Comparison of ENCODE assay signal across 16 cellular contexts in the genomic region with DNA sequence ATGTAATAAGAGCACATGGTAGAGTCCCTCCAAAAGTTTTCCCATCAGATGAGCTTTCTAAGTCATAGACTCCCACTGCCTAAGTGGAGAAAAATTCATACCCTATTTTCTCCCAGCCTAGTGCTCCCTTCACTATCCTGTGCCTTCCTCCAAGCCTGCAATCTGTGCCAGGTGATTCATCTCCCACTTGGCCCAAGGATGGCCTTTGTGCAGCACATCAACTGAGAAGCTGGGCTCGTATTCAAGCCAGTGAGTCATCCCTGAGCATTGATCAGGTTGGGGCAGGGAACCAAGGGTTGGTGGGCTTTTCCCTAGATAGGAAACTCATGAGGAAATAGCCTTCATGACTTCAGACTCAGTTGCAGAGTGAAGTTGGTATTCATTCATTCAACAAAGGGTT.
DNase-seq lines count a peak whose midpoint lies in the region; TF ChIP-seq lines count a peak whose summit lies in the region.
"Had no signal": no experiment of that assay in that cellular context is flagged by ENCODE, and none has a peak within 500 bp of the region (broad histone marks: within the 10 kb centered on the region; RNA-seq: fewer than 3 reads in every experiment).

No MANE protein-coding gene starts in this region.

- H3K4me3 ChIP-seq in cardiac fibroblast (replicated peaks in 1 of 2; ENCODE audit: low read depth in 2 of 2, low read length in 2 of 2): no peak overlapping the region
- H3K4me3 ChIP-seq: upper lobe of left lung had no signal

- intact Hi-C loops in activated T-helper 1 cell treated with anti-CD3 and anti-CD28 coated beads, Interleukin-12 subunit alpha, Interleukin-12 subunit beta, Interleukin-2, Interleukin-4 antibody, amounts not matched to agents 30 ng/mL and 10 ng/mL and 1 ng/mL, durations not matched to agents 14 hours and 24 hours and 36 hours (cut with micrococcal nuclease): no loop called here

- H3K27ac Mint-ChIP-seq in mesothelial cell of epicardium: no peak overlapping the region
- H3K27ac Mint-ChIP-seq in activated T-helper 1 cell treated with anti-CD3 and anti-CD28 coated beads, Interleukin-12 subunit alpha, Interleukin-12 subunit beta, Interleukin-2, Interleukin-4 antibody, amounts not matched to agents 30 ng/mL and 10 ng/mL and 1 ng/mL, durations not matched to agents 14 hours and 24 hours and 36 hours: no peak overlapping the region
- H3K27ac Mint-ChIP-seq: activated CD4-positive, alpha-beta memory T cell treated with anti-CD3 and anti-CD28 coated beads for 36 hours had no signal

- H3K36me3 Mint-ChIP-seq in mesothelial cell of epicardium: peaks cover 9% of the 10 kb centered on the region
- H3K36me3 Mint-ChIP-seq in activated T-helper 1 cell treated with anti-CD3 and anti-CD28 coated beads, Interleukin-12 subunit alpha, Interleukin-12 subunit beta, Interleukin-2, Interleukin-4 antibody, amounts not matched to agents 30 ng/mL and 10 ng/mL and 1 ng/mL, durations not matched to agents 14 hours and 24 hours and 36 hours (ENCODE audit: low read depth): no peaks in the 10 kb centered on the region

- no peak overlapping the region for H3K4me3 Mint-ChIP-seq in mesothelial cell of epicardium
- no peak overlapping the region for H3K4me3 Mint-ChIP-seq in activated T-helper 1 cell treated with anti-CD3 and anti-CD28 coated beads, Interleukin-12 subunit alpha, Interleukin-12 subunit beta, Interleukin-2, Interleukin-4 antibody, amounts not matched to agents 30 ng/mL and 10 ng/mL and 1 ng/mL, durations not matched to agents 14 hours and 24 hours and 36 hours
- H3K4me3 Mint-ChIP-seq: activated CD4-positive, alpha-beta memory T cell treated with anti-CD3 and anti-CD28 coated beads for 36 hours had no signal

- TF ChIP-seq CTCF in cardiac fibroblast (IDR thresholded peaks at IDR 0.05; ENCODE audit: low read depth, low read length): no peak
- TF ChIP-seq CTCF in mesothelial cell of epicardium (IDR thresholded peaks at IDR 0.05; ENCODE audit: unreplicated experiment): no peak

- H3K4me1 Mint-ChIP-seq in mesothelial cell of epicardium: no peaks in the 10 kb centered on the region
- H3K4me1 Mint-ChIP-seq in activated T-helper 1 cell treated with anti-CD3 and anti-CD28 coated beads, Interleukin-12 subunit alpha, Interleukin-12 subunit beta, Interleukin-2, Interleukin-4 antibody, amounts not matched to agents 30 ng/mL and 10 ng/mL and 1 ng/mL, durations not matched to agents 14 hours and 24 hours and 36 hours (ENCODE audit: low read depth): no peaks in the 10 kb centered on the region

- H3K27me3 Mint-ChIP-seq in mesothelial cell of epicardium (ENCODE audit: low read depth): no peaks in the 10 kb centered on the region
- no peaks in the 10 kb centered on the region for H3K27me3 Mint-ChIP-seq in activated T-helper 1 cell treated with anti-CD3 and anti-CD28 coated beads, Interleukin-12 subunit alpha, Interleukin-12 subunit beta, Interleukin-2, Interleukin-4 antibody, amounts not matched to agents 30 ng/mL and 10 ng/mL and 1 ng/mL, durations not matched to agents 14 hours and 24 hours and 36 hours (ENCODE audit: insufficient read depth)
- H3K27me3 Mint-ChIP-seq: activated CD4-positive, alpha-beta memory T cell treated with anti-CD3 and anti-CD28 coated beads for 36 hours had no signal

- H3K9me3 Mint-ChIP-seq in mesothelial cell of epicardium: peaks cover 4% of the 10 kb centered on the region
- H3K9me3 Mint-ChIP-seq in activated T-helper 1 cell treated with anti-CD3 and anti-CD28 coated beads, Interleukin-12 subunit alpha, Interleukin-12 subunit beta, Interleukin-2, Interleukin-4 antibody, amounts not matched to agents 30 ng/mL and 10 ng/mL and 1 ng/mL, durations not matched to agents 14 hours and 24 hours and 36 hours: peaks cover 9% of the 10 kb centered on the region

- DNase-seq in AG20443 (ENCODE audit: low spot score) (peak; percentile 66), NCI-H446 (lab: John Stamatoyannopoulos, UW) (peak; percentile 69 to 90), cardiac fibroblast (ENCODE audit: low read depth in 2 of 2) (peak; percentile 20 to 67), kidney glomerular epithelial cell (lab: John Stamatoyannopoulos, UW) (peak; percentile 50), SW480 (ENCODE audit: low spot score) (no peak), DMS153 (lab: John Stamatoyannopoulos, UW) (no peak), mesothelial cell of epicardium (ENCODE audit: low spot score in 2 of 2, unreplicated experiment in 2 of 2) (no peak)
- DNase-seq in activated T-helper 1 cell treated with anti-CD3 and anti-CD28 coated beads, Interleukin-12 subunit alpha, Interleukin-12 subunit beta, Interleukin-2, Interleukin-4 antibody, amounts not matched to agents 30 ng/mL and 10 ng/mL and 1 ng/mL, durations not matched to agents 14 hours and 24 hours and 36 hours (ENCODE audit: low spot score): no peak
- DNase-seq: activated CD4-positive, alpha-beta memory T cell treated with anti-CD3 and anti-CD28 coated beads for 36 hours; activated effector memory CD4-positive, alpha-beta T cell treated with anti-CD3 and anti-CD28 coated beads, Interleukin-2, amount 50 U/mL, for 16 hours; DMS 273 treated with DMSO at 0.1 percent for 48 hours; KBM-7; midbrain; NCI-H1694; NCI-H774; upper lobe of left lung had no signal

Comparison
In these comparisons a context has a peak if more than half of its experiments do, and no peak if none do; other contexts are left out.
1. DNase-seq: peak in AG20443 (single experiment), NCI-H446 (2 of 2), cardiac fibroblast (2 of 2) and kidney glomerular epithelial cell (single experiment); none in SW480 (single experiment), DMS153 (single experiment), mesothelial cell of epicardium (0 of 2) and activated T-helper 1 cell treated with anti-CD3 and anti-CD28 coated beads, Interleukin-12 subunit alpha, Interleukin-12 subunit beta, Interleukin-2, Interleukin-4 antibody, amounts not matched to agents 30 ng/mL and 10 ng/mL and 1 ng/mL, durations not matched to agents 14 hours and 24 hours and 36 hours (single experiment).